In genomic region chr1:56477164-56478111, GRCh38 we compare ENCODE assay signal across 8 cellular contexts.
A peak's percentile ranks its signal among the peaks of the same experiment; 100 is the strongest.
DNase-seq lines count a peak whose midpoint lies in the region; TF ChIP-seq lines count a peak whose summit lies in the region.

No MANE protein-coding gene starts in this region.

- H3K36me3 Mint-ChIP-seq in MCF 10A (ENCODE audit: insufficient read depth, unreplicated experiment) = no peaks in the 10 kb centered on the region
- no peaks in the 10 kb centered on the region for H3K36me3 Mint-ChIP-seq in endothelial cell (ENCODE audit: low read depth, unreplicated experiment)

- CTCF ChIA-PET in MCF 10A (lab: Yijun Ruan, JAX) = no interaction called here

- TF ChIP-seq EP300 in transverse colon (IDR thresholded peaks at IDR 0.05; ENCODE audit: low read depth) = no peak

- peak overlapping the region; percentile 41 to 61 (median 48) for H3K4me3 ChIP-seq in transverse colon

- H3K27ac Mint-ChIP-seq in MCF 10A (ENCODE audit: low read depth, unreplicated experiment) (no peak overlapping the region), endothelial cell (ENCODE audit: unreplicated experiment) (peak overlapping the region; percentile 36)

- in situ Hi-C loops in T47D (cut with HindIII; ENCODE audit: low pct_unique_long_range_greater_than_20kb, low sequenced_read_pairs) (no loop called here), transverse colon (cut with MboI; ENCODE audit: low pct_ligation_motif_present in 1 of 4, low pct_unique_long_range_greater_than_20kb in 1 of 4, low sequenced_read_pairs in 3 of 4) (no loop called here)

- DNase-seq in T47D (ENCODE audit: low read depth in 1 of 2, low spot score in 1 of 2) (peak; percentile 7 to 26), MCF 10A (ENCODE audit: unreplicated experiment) (no peak), endothelial cell (ENCODE audit: low spot score) (peak; percentile 42), medulla oblongata (ENCODE audit: extremely low spot score) (peak; percentile 60), transverse colon (peak; percentile 52), GM10266 (ENCODE audit: extremely low spot score) (no peak), 8988T (no peak)
- DNase-seq in central memory CD4-positive, alpha-beta T cell = no peak

- no peaks in the 10 kb centered on the region for H3K36me3 ChIP-seq in transverse colon

- no peaks in the 10 kb centered on the region for H3K27me3 Mint-ChIP-seq in MCF 10A (ENCODE audit: insufficient read depth, unreplicated experiment)
- peaks cover 2% of the 10 kb centered on the region for H3K27me3 Mint-ChIP-seq in endothelial cell (ENCODE audit: unreplicated experiment)

- POLR2A ChIA-PET in MCF 10A (lab: Yijun Ruan, JAX) = no interaction called here

- H3K9me3 Mint-ChIP-seq in MCF 10A (ENCODE audit: unreplicated experiment) = no peaks in the 10 kb centered on the region
- H3K9me3 Mint-ChIP-seq in endothelial cell (ENCODE audit: unreplicated experiment) = no peaks in the 10 kb centered on the region

- no TSS peak for BruUV-seq in MCF 10A (replicated peaks; lab: Mats Ljungman, UMichigan)

- H3K4me3 Mint-ChIP-seq in MCF 10A (ENCODE audit: unreplicated experiment) (no peak overlapping the region), endothelial cell (ENCODE audit: unreplicated experiment) (peak overlapping the region; percentile 86)

- no peaks in the 10 kb centered on the region for H3K9me3 ChIP-seq in transverse colon

- TF ChIP-seq CTCF in MCF 10A (IDR thresholded peaks at IDR 0.05; ENCODE audit: unreplicated experiment) = no peak
- TF ChIP-seq CTCF in endothelial cell (IDR thresholded peaks at IDR 0.05; ENCODE audit: unreplicated experiment) = no peak
- no peak for TF ChIP-seq CTCF in transverse colon (IDR thresholded peaks at IDR 0.05)
- TF ChIP-seq CTCF in GM10266 (IDR thresholded peaks at IDR 0.05; ENCODE audit: control insufficient read depth, insufficient read depth, low read depth, missing control alignments) = no peak

- peak; percentile 44 for TF ChIP-seq POLR2A in transverse colon (IDR thresholded peaks at IDR 0.05)

- intact Hi-C loops in MCF 10A (cut with micrococcal nuclease) (no loop called here), transverse colon (cut with DNase I; ENCODE audit: low total_unique reads) (no loop called here)

- H3K27me3 ChIP-seq in transverse colon = peaks cover 11% of the 10 kb centered on the region

- no peaks in the 10 kb centered on the region for H3K4me1 Mint-ChIP-seq in MCF 10A (ENCODE audit: insufficient read depth, unreplicated experiment)
- peaks cover 16% of the 10 kb centered on the region for H3K4me1 Mint-ChIP-seq in endothelial cell (ENCODE audit: unreplicated experiment)

- H3K27ac ChIP-seq in transverse colon = peak overlapping the region; percentile 84 to 88 (median 86)

- H3K4me1 ChIP-seq in transverse colon = peaks cover 0 to 15% (median 0%) of the 10 kb centered on the region in 4 donors

- 0 to 9% methylated on average over 2 to 47 of the region's 62 CpGs for WGBS in transverse colon (ENCODE audit: low coverage in 1 of 2), 2 donors

Comparison
In these comparisons a context has a peak if more than half of its experiments do, and no peak if none do; other contexts are left out.
1. DNase-seq: peak in T47D (2 of 2), endothelial cell (single experiment), medulla oblongata (single experiment) and transverse colon (single experiment); none in MCF 10A (single experiment), central memory CD4-positive, alpha-beta T cell (single experiment), GM10266 (single experiment) and 8988T (single experiment).